In the genomic region with DNA sequence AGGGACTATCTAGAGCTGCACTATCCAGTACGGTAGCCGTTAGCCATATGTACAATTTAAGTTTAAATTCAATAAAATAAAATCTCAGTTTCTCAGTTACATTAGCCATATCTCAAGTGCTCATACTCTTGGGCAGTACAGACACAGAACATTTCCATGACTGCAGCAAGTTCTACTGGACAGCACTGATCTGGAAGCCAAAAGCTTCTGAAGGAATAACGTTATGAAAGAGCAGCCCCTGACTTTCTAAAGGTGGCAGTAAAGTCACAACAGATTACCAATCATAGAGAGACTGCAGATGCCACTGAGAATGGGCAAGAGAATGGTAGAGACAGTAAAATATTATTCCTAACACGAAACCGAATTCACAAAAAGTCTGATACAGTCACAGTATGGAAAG, we compare ENCODE assay signal across 37 cellular contexts.
"Had no signal": no experiment of that assay in that cellular context is flagged by ENCODE, and none has a peak within 500 bp of the region (broad histone marks: within the 10 kb centered on the region; RNA-seq: fewer than 3 reads in every experiment).

No MANE protein-coding gene starts in this region.

- H3K27ac ChIP-seq: body of pancreas, PC-9, RWPE1, SJCRH30, SK-N-MC had no signal

- H3K4me2 ChIP-seq: PC-9 had no signal

- DNase-seq: activated CD4-positive, alpha-beta T cell treated with anti-CD3 and anti-CD28 coated beads, Interleukin-2, amount 10 ng/mL, durations not matched to agents 24 days and 14 days; activated CD4-positive, alpha-beta T cell treated with anti-CD3 and anti-CD28 coated beads, Interleukin-2, amount 50 U/mL, for 4 hours; activated CD8-positive, alpha-beta T cell treated with anti-CD3 and anti-CD28 coated beads for 36 hours; activated effector memory CD4-positive, alpha-beta T cell treated with anti-CD3 and anti-CD28 coated beads, Interleukin-2, amount 50 U/mL, for 16 hours; activated naive CD4-positive, alpha-beta T cell; activated naive CD4-positive, alpha-beta T cell treated with anti-CD3 and anti-CD28 coated beads, Interleukin-2, amount 50 U/mL, for 16 hours; activated naive CD8-positive, alpha-beta T cell treated with anti-CD3 and anti-CD28 coated beads for 36 hours; activated T-cell treated with anti-CD3 and anti-CD28 coated beads, Interleukin-2, amount 50 U/mL, for 1 hour; activated T-cell treated with anti-CD3 and anti-CD28 coated beads, Interleukin-2, amount 50 U/mL, for 72 hours; amniotic stem cell; body of pancreas; central memory CD4-positive, alpha-beta T cell; Kasumi-1; KBM-7; MM.1S; MV-4-11; NCI-H1092; NCI-H1436 treated with DMSO at 0.1 percent for 48 hours; NCI-H1694 treated with DMSO at 0.1 percent for 48 hours; NCI-H2029; NCI-H345; NCI-H510A; NCI-H526; NCI-H748 treated with DMSO at 0.1 percent for 48 hours; NK-92 treated with Interleukin-12 subunit alpha and Interleukin-12 subunit beta, amount 100 ng/mL, for 24 hours; PC-9; SHP77; SJCRH30 had no signal

- H3K27me3 ChIP-seq: body of pancreas, SJCRH30 had no signal

- H2AFZ ChIP-seq: PC-9 had no signal

- H3K9me3 Mint-ChIP-seq: activated CD4-positive, alpha-beta T cell treated with anti-CD3 and anti-CD28 coated beads, Interleukin-2, amount 10 ng/mL, durations not matched to agents 24 days and 14 days; activated CD8-positive, alpha-beta T cell treated with anti-CD3 and anti-CD28 coated beads for 36 hours; activated naive CD8-positive, alpha-beta T cell treated with anti-CD3 and anti-CD28 coated beads for 36 hours; activated T-cell treated with anti-CD3 and anti-CD28 coated beads, Interleukin-2, amount 50 U/mL, for 72 hours; activated T-helper 17 cell treated with anti-CD3 and anti-CD28 coated beads, Interleukin-2, amount 50 U/mL, for 72 hours; T-helper 1 cell treated with Interleukin-12 subunit alpha and Interleukin-12 subunit beta and Interleukin-4 antibody, amounts not matched to agents 30 μg/mL and 1 μg/mL, for 36 hours; T-helper 2 cell treated with Interferon-gamma antibody and Interleukin-4, amounts not matched to agents 5 μg/mL and 100 μg/mL, for 36 hours had no signal

- H3K9me3 ChIP-seq: body of pancreas, SJCRH30 had no signal

- H3K4me3 ChIP-seq: body of pancreas, PC-9, SJCRH30, SK-N-MC had no signal

- ATAC-seq: activated CD8-positive, alpha-beta T cell treated with anti-CD3 and anti-CD28 coated beads for 36 hours; activated T-cell treated with anti-CD3 and anti-CD28 coated beads, Interleukin-2, amount 50 U/mL, for 72 hours; activated T-helper 17 cell treated with anti-CD3 and anti-CD28 coated beads, Interleukin-2, amount 50 U/mL, for 72 hours; body of pancreas had no signal

- H3K4me3 Mint-ChIP-seq: activated CD4-positive, alpha-beta T cell treated with anti-CD3 and anti-CD28 coated beads, Interleukin-2, amount 10 ng/mL, durations not matched to agents 24 days and 14 days; activated CD8-positive, alpha-beta T cell treated with anti-CD3 and anti-CD28 coated beads for 36 hours; activated naive CD8-positive, alpha-beta T cell treated with anti-CD3 and anti-CD28 coated beads for 36 hours; activated T-cell treated with anti-CD3 and anti-CD28 coated beads, Interleukin-2, amount 50 U/mL, for 72 hours; activated T-helper 17 cell treated with anti-CD3 and anti-CD28 coated beads, Interleukin-2, amount 50 U/mL, for 72 hours; T-helper 1 cell treated with Interleukin-12 subunit alpha and Interleukin-12 subunit beta and Interleukin-4 antibody, amounts not matched to agents 30 μg/mL and 1 μg/mL, for 36 hours; T-helper 2 cell treated with Interferon-gamma antibody and Interleukin-4, amounts not matched to agents 5 μg/mL and 100 μg/mL, for 36 hours had no signal

- H3K4me1 Mint-ChIP-seq: activated CD4-positive, alpha-beta T cell treated with anti-CD3 and anti-CD28 coated beads, Interleukin-2, amount 10 ng/mL, durations not matched to agents 24 days and 14 days; activated naive CD8-positive, alpha-beta T cell treated with anti-CD3 and anti-CD28 coated beads for 36 hours; activated T-helper 17 cell treated with anti-CD3 and anti-CD28 coated beads, Interleukin-2, amount 50 U/mL, for 72 hours had no signal

- H3K36me3 Mint-ChIP-seq: activated naive CD8-positive, alpha-beta T cell treated with anti-CD3 and anti-CD28 coated beads for 36 hours had no signal

- H3K27ac Mint-ChIP-seq: activated CD4-positive, alpha-beta T cell treated with anti-CD3 and anti-CD28 coated beads, Interleukin-2, amount 10 ng/mL, durations not matched to agents 24 days and 14 days; activated CD8-positive, alpha-beta T cell treated with anti-CD3 and anti-CD28 coated beads for 36 hours; activated naive CD8-positive, alpha-beta T cell treated with anti-CD3 and anti-CD28 coated beads for 36 hours; activated T-cell treated with anti-CD3 and anti-CD28 coated beads, Interleukin-2, amount 50 U/mL, for 72 hours; activated T-helper 17 cell treated with anti-CD3 and anti-CD28 coated beads, Interleukin-2, amount 50 U/mL, for 72 hours; T-helper 1 cell treated with Interleukin-12 subunit alpha and Interleukin-12 subunit beta and Interleukin-4 antibody, amounts not matched to agents 30 μg/mL and 1 μg/mL, for 36 hours; T-helper 2 cell treated with Interferon-gamma antibody and Interleukin-4, amounts not matched to agents 5 μg/mL and 100 μg/mL, for 36 hours had no signal

- H3K4me1 ChIP-seq: body of pancreas, SJCRH30 had no signal

- H3K27me3 Mint-ChIP-seq: activated CD4-positive, alpha-beta T cell treated with anti-CD3 and anti-CD28 coated beads, Interleukin-2, amount 10 ng/mL, durations not matched to agents 24 days and 14 days; activated CD8-positive, alpha-beta T cell treated with anti-CD3 and anti-CD28 coated beads for 36 hours; activated naive CD8-positive, alpha-beta T cell treated with anti-CD3 and anti-CD28 coated beads for 36 hours; activated T-helper 17 cell treated with anti-CD3 and anti-CD28 coated beads, Interleukin-2, amount 50 U/mL, for 72 hours had no signal

- FAIRE-seq: astrocyte, bronchial epithelial cell, RCC 7860, TTC549 had no signal
